ENCODE assay signal across 8 cellular contexts in the genomic region with DNA sequence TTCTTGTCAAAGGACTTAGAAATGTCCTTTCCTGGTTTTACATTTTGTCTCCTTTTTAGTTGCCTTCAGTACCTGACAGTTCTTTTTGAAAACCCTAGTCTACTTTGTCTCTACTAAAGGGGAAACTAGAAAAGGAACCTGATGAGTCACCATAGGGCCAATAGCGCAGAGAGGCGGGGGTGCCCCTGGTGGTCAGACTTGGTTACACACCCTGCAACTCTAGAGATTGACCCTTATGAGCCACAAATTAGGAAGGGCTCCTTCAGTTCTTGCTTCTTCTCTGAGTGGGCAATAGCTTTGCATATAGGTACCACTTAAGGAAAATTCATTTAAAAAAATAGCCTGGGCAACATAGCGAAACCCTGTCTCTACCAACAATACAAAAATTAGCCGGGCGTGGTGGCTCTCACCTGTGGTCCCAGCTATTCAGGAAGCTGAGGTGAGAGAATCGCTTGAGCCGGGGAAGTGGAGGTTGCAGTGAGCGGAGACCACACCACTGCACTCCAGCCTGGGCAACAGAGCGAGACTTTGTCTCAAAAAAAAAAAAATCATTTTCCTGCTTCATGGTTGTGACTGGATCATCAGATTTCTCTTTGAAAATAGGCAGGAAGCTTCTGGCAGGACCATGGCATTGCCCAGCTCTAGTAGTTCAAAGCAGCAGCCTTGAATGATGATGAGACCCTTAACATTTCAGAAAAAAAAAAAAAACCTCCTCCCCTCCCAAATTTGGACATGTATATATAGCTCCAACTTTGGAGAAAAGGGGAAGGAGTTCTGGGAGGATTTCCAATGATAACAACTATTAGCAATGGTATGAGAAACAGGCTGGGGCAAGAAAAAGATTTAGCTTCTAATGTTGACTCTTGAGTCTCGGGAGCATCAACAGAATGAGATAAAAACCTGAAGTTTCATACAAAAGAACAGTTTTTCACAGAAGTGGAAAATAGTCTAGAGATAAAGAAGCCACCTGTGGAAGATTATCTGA. TPM values are rescaled to one million over a fixed set of nuclear protein-coding genes. Genes with fewer than 3 reads are reported as not detected.
DNase-seq lines count a peak whose midpoint lies in the region; ATAC-seq, FAIRE-seq and TF ChIP-seq lines count a peak whose summit lies in the region.

No MANE protein-coding gene starts in this region.

- no peaks in the 10 kb centered on the region for H3K9me3 ChIP-seq in HepG2 (ENCODE audit: low read length)

- no peak overlapping the region for H3K9ac ChIP-seq in HepG2 (ENCODE audit: insufficient read depth, low read depth, low read length)

- H3K4me3 ChIP-seq in HepG2 (replicated peaks in 1 of 3; ENCODE audit: insufficient read depth in 1 of 3, low read depth in 2 of 3, low read length in 3 of 3), result no peak overlapping the region

- H3K4me1 ChIP-seq in HepG2 (ENCODE audit: insufficient read depth, low read length), result peaks cover 32% of the 10 kb centered on the region

- no peak overlapping the region for H3K4me2 ChIP-seq in HepG2 (ENCODE audit: low read depth, low read length)

- in situ Hi-C loops in HepG2 (cut with HindIII; ENCODE audit: extremely low pct_ligation_motif_present, low pct_unique_long_range_greater_than_20kb), result loop anchor here (5.0 kb wide), 1 partner anchor 39 kb away; no protein-coding TSS in a partner anchor

- TF ChIP-seq EP300 in HepG2 (IDR thresholded peaks at IDR 0.05; ENCODE audit: low read depth in 2 of 2, low read length in 2 of 2) (no peak), HepG2 (CRISPR knock-in tag; IDR thresholded peaks at IDR 0.05; ENCODE audit: borderline replicate concordance) (no peak)

- no peaks in the 10 kb centered on the region for H4K20me1 ChIP-seq in HepG2 (ENCODE audit: insufficient read depth, low read length)

- peak; percentile 94 for ATAC-seq in HG02571 (IDR thresholded peaks at IDR 0.05; ENCODE audit: unreplicated experiment)
- ATAC-seq in HepG2, result peak; percentile 98

- H2AFZ ChIP-seq in HepG2 (ENCODE audit: low read length), result no peak overlapping the region

- CTCF ChIA-PET in HepG2 (lab: Yijun Ruan, JAX; ENCODE audit: low intra/inter-chr PET ratio, low total read pairs), result interaction anchor here (0.9 to 2.7 kb wide), 3 partner anchors 81 to 138 kb away, joined by 4 to 23 read pairs (median 8); no protein-coding TSS in a partner anchor

- TF ChIP-seq CTCF in HepG2 (CRISPR knock-in tag; IDR thresholded peaks at IDR 0.05), result peak; percentile 81

- no peak for TF ChIP-seq POLR2A in HepG2 (IDR thresholded peaks at IDR 0.05; ENCODE audit: insufficient read depth in 1 of 2, low read depth in 2 of 2, low read length in 2 of 2)

- 78% methylated on average over 10 of the region's 10 CpGs for WGBS in HepG2 (ENCODE audit: low lambda C conversion rate)

- peaks cover 21 to 72% of the 10 kb centered on the region in 2 experiments for H3K36me3 ChIP-seq in HepG2 (replicated peaks in 1 of 2; ENCODE audit: control insufficient read depth in 1 of 2, insufficient read depth in 2 of 2, low read length in 2 of 2)

- DNase-seq in NCI-H2171 treated with DMSO at 0.1 percent for 48 hours (lab: John Stamatoyannopoulos, UW) (peak; percentile 33), NCI-H2171 (lab: John Stamatoyannopoulos, UW) (no peak), MV-4-11 (lab: John Stamatoyannopoulos, UW) (peak; percentile 83), HepG2 (ENCODE audit: low spot score) (peak; percentile 57)
- peak; percentile 53 for DNase-seq in activated CD4-positive, CD25-positive, alpha-beta regulatory T cell treated with anti-CD3 and anti-CD28 coated beads, Interleukin-2, amount 50 U/mL, for 16 hours (ENCODE audit: low read depth, low spot score)
- peak; percentile 62 for DNase-seq in central memory CD4-positive, alpha-beta T cell
- DNase-seq in stimulated activated CD4-positive, alpha-beta T cell treated with anti-CD3 and anti-CD28 coated beads, TNF-alpha, amount 100 ng/mL, for 4 hours (ENCODE audit: low read depth in 3 of 3), result peak; percentile 60 to 63 (median 62)

- H3K79me2 ChIP-seq in HepG2 (ENCODE audit: insufficient read depth, low read length), result peaks cover 16% of the 10 kb centered on the region

- POLR2A ChIA-PET in HepG2 (lab: Yijun Ruan, JAX), result interaction anchor here (1.1 to 1.2 kb wide), 4 partner anchors 10 to 81 kb away, joined by 4 to 6 read pairs (median 6); no protein-coding TSS in a partner anchor

- intact Hi-C loops in HepG2 (cut with micrococcal nuclease; ENCODE audit: unreplicated experiment), result loop anchor here (1.0 to 2.0 kb wide), 2 partner anchors 29 to 80 kb away; no protein-coding TSS in a partner anchor

- peak; percentile 28 for FAIRE-seq in HepG2 (lab: Jason Lieb, UNC)

- H3K27ac ChIP-seq in HepG2 (ENCODE audit: extremely low read length, insufficient read depth, low read length), result peak overlapping the region; percentile 66

- BruUV-seq in HepG2 (replicated peaks; lab: Mats Ljungman, UMichigan), result no TSS peak

- no peaks in the 10 kb centered on the region for H3K27me3 ChIP-seq in HepG2 (ENCODE audit: control insufficient read depth in 1 of 2, insufficient read depth in 2 of 2, low read length in 2 of 2)

- peak; percentile 58 for TF ChIP-seq RAD21 in HepG2 (CRISPR knock-in tag; IDR thresholded peaks at IDR 0.05)

TF ChIP-seq in HepG2, 621 proteins besides CTCF, POLR2A, EP300 and RAD21 (continues in another document):
- TF ChIP-seq ZNF772 (CRISPR knock-in tag; IDR thresholded peaks at IDR 0.05) (no peak), FOXA3 (CRISPR knock-in tag; IDR thresholded peaks at IDR 0.05) (peak; percentile 35; the same call in 1 of the 2 replicates), NFE2L2 (IDR thresholded peaks at IDR 0.05; ENCODE audit: low read length) (peak; percentile 30; the same call in 1 of the 2 replicates), IRF2 (CRISPR knock-in tag; IDR thresholded peaks at IDR 0.05) (0 out of 2 replicates have a peak, but pooled peaks have one; percentile 45), RFX3 (CRISPR knock-in tag; IDR thresholded peaks at IDR 0.05) (no peak), JUND (CRISPR knock-in tag; IDR thresholded peaks at IDR 0.05) (peak; percentile 85), HES4 (CRISPR knock-in tag; IDR thresholded peaks at IDR 0.05; ENCODE audit: borderline replicate concordance) (no peak), GATAD2A (CRISPR knock-in tag; IDR thresholded peaks at IDR 0.05) (peak; percentile 52), SOX6 (IDR thresholded peaks at IDR 0.05) (no peak), SOX6 (CRISPR knock-in tag; IDR thresholded peaks at IDR 0.05) (peak; percentile 9; the same call in 1 of the 2 replicates), ZFP62 (CRISPR knock-in tag; IDR thresholded peaks at IDR 0.05) (no peak), ISL2 (CRISPR knock-in tag; IDR thresholded peaks at IDR 0.05) (peak; percentile 13; the same call in 1 of the 2 replicates), ZMYM4 (CRISPR knock-in tag; IDR thresholded peaks at IDR 0.05) (0 out of 2 replicates have a peak, but pooled peaks have one; percentile 25), SMC3 (IDR thresholded peaks at IDR 0.05; ENCODE audit: low read length) (peak; percentile 75), MAFK (conservative IDR thresholded peaks at IDR 0.05 in 1 of 2, IDR thresholded peaks at IDR 0.05 in 1 of 2; ENCODE audit: low read length in 2 of 2) (0 out of 4 replicates have a peak, but pooled peaks of 1 of the 2 experiments have one; percentile 10), SAP130 (CRISPR knock-in tag; IDR thresholded peaks at IDR 0.05; ENCODE audit: low read depth) (0 out of 2 replicates have a peak, but pooled peaks have one; percentile 21), ZFP82 (CRISPR knock-in tag; IDR thresholded peaks at IDR 0.05; ENCODE audit: borderline replicate concordance) (no peak), FOSL2 (CRISPR knock-in tag; IDR thresholded peaks at IDR 0.05) (peak; percentile 98), HMG20A (CRISPR knock-in tag; IDR thresholded peaks at IDR 0.05; ENCODE audit: borderline replicate concordance) (peak; percentile 44; the same call in 1 of the 2 replicates)
- TF ChIP-seq, protein P1, sequence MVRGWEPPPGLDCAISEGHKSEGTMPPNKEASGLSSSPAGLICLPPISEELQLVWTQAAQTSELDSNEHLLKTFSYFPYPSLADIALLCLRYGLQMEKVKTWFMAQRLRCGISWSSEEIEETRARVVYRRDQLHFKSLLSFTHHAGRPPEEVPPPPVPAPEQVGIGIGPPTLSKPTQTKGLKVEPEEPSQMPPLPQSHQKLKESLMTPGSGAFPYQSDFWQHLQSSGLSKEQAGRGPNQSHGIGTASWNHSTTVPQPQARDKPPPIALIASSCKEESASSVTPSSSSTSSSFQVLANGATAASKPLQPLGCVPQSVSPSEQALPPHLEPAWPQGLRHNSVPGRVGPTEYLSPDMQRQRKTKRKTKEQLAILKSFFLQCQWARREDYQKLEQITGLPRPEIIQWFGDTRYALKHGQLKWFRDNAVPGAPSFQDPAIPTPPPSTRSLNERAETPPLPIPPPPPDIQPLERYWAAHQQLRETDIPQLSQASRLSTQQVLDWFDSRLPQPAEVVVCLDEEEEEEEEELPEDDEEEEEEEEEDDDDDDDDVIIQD (CRISPR knock-in tag; IDR thresholded peaks at IDR 0.05; ENCODE audit: low read depth), result peak; percentile 36; the same call in 1 of the 2 replicates

RNA-seq across cellular contexts. Expression of a gene that starts 45.2 kb away (rescaled TPM):
- total RNA-seq in HepG2 (2016; rRNA removed; fragmentation: Illumina TruSeq; extraction: Trizol), result 8.5 and 10.7 TPM in 2 replicates
- 3.6 and 5.2 TPM in 2 replicates for total RNA-seq in HepG2 (2016; cell fraction: cytosol; rRNA removed; fragmentation: Illumina TruSeq; extraction: Trizol; ENCODE audit: low read depth)
- total RNA-seq in HepG2 (2016; cell fraction: insoluble cytoplasmic fraction; rRNA removed; fragmentation: Illumina TruSeq; extraction: Trizol), result 8.6 and 10.3 TPM in 2 replicates
- total RNA-seq in HepG2 (2016; cell fraction: membrane; rRNA removed; fragmentation: Illumina TruSeq; extraction: Trizol), result 3.4 and 4.9 TPM in 2 replicates
- total RNA-seq in HepG2 (2016; cell fraction: nucleus; rRNA removed; fragmentation: Illumina TruSeq; extraction: Trizol), result 14.0 and 14.2 TPM in 2 replicates
- polyA plus RNA-seq in HepG2 (2011; rRNA removed), result 4.8 and 5.4 TPM in 2 replicates
- 1.7 and 2.9 TPM in 2 replicates for polyA plus RNA-seq in HepG2 (2011; cell fraction: cytosol; rRNA removed)
- 5.9 and 7.2 TPM in 2 replicates for polyA plus RNA-seq in HepG2 (2011; cell fraction: nucleus; rRNA removed)
- 4.2 and 4.9 TPM in 2 replicates for polyA plus RNA-seq in HepG2 (2012)
- 0.27 and 0.46 TPM in 2 replicates for polyA plus RNA-seq in HepG2 (2016; cell fraction: cytosol; fragmentation: Illumina TruSeq; extraction: Trizol; ENCODE audit: low read depth)
- 6.2 and 6.4 TPM in 2 replicates for polyA plus RNA-seq in HepG2 (2016; cell fraction: insoluble cytoplasmic fraction; fragmentation: Illumina TruSeq; extraction: Trizol; ENCODE audit: low read depth)
- polyA plus RNA-seq in HepG2 (2016; cell fraction: membrane; fragmentation: Illumina TruSeq; extraction: Trizol; ENCODE audit: low read depth), result 1.2 TPM in 2 replicates
- 13.4 and 13.5 TPM in 2 replicates for polyA plus RNA-seq in HepG2 (2016; cell fraction: nucleus; fragmentation: Illumina TruSeq; extraction: Trizol; ENCODE audit: insufficient read depth, low read depth)
- 2.8 and 4.0 TPM in 2 replicates for polyA minus RNA-seq in HepG2 (2011; rRNA and poly(A)+ RNA removed; ENCODE audit: low replicate concordance)
- 6.3 and 7.7 TPM in 2 replicates for polyA minus RNA-seq in HepG2 (2011; cell fraction: cytosol; rRNA and poly(A)+ RNA removed)
- 19.6 and 20.8 TPM in 2 replicates for polyA minus RNA-seq in HepG2 (2011; cell fraction: nucleus; rRNA and poly(A)+ RNA removed)
